Comparison of ENCODE assay signal across 11 cellular contexts in genomic region chr11:14007566-14007965, GRCh38. TPM values are rescaled to one million over a fixed set of nuclear protein-coding genes. Genes with fewer than 3 reads are reported as not detected.
"Had no signal": no experiment of that assay in that cellular context is flagged by ENCODE, and none has a peak within 500 bp of the region (broad histone marks: within the 10 kb centered on the region; RNA-seq: fewer than 3 reads in every experiment).

No MANE protein-coding gene starts in this region.

- H3K4me1 ChIP-seq: HAP-1 had no signal

- H3K9ac ChIP-seq: GM23248 had no signal

- H3K27ac ChIP-seq: GM23248 had no signal

- ATAC-seq: GM23338, HCT116 had no signal

- H3K36me3 ChIP-seq: HAP-1 had no signal

- FAIRE-seq: H1, H54 had no signal

- H3K9me3 ChIP-seq: HAP-1 had no signal

- DNase-seq: GM23248, GOT3, H7, H9, HCEC 1CT, HFFc6 had no signal

- H3K4me3 ChIP-seq: GM23248, GM23338, HAP-1 had no signal

RNA-seq across cellular contexts. Expression of gene SPON1, which starts 45.0 kb away (rescaled TPM):
- total RNA-seq: HFFc6 had no signal
